Comparison of ENCODE assay signal across 35 cellular contexts in the genomic region with DNA sequence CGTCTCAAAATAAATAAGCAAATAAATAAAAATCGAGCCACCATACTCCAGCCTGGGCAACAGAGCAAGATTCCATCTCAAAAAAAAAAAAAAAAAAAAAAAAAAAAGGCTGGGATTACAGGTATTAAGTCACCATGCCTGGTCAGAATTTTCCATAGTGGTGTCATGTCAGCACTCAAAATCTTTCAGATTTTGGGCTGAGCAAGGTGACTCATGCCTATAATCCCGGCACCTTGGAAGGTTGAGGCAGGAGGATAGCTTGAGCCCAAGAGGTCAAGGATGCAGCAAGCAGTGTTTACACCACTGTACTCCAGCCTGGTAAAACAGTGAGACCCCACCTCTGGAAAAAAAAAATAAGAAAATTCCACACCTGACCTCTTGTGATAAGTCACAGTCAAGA. TPM values are rescaled to one million over a fixed set of nuclear protein-coding genes. Genes with fewer than 3 reads are reported as not detected.
DNase-seq lines count a peak whose midpoint lies in the region; ATAC-seq, FAIRE-seq and TF ChIP-seq lines count a peak whose summit lies in the region.
"Had no signal": no experiment of that assay in that cellular context is flagged by ENCODE, and none has a peak within 500 bp of the region (broad histone marks: within the 10 kb centered on the region; RNA-seq: fewer than 3 reads in every experiment).

No MANE protein-coding gene starts in this region.

- no peak overlapping the region for H4K8ac ChIP-seq in trophoblast cell (ENCODE audit: low read depth, low read length)

- TF ChIP-seq RAD21 in K562 (CRISPR knock-in tag; conservative IDR thresholded peaks at IDR 0.05 in 1 of 2, IDR thresholded peaks at IDR 0.05 in 1 of 2): no peak

- H3K4me1 ChIP-seq in HEK293 (ENCODE audit: control insufficient read depth, insufficient read depth, low read length): 0 out of 2 replicates have a peak, but pooled peaks cover 2% of the 10 kb centered on the region
- peaks cover 0 to 3% of the 10 kb centered on the region in 2 experiments; a peak in 3 of 5 replicates for H3K4me1 ChIP-seq in K562 (replicated peaks in 1 of 2; ENCODE audit: control insufficient read depth in 2 of 2, insufficient read depth in 2 of 2, low read length in 2 of 2)
- H3K4me1 ChIP-seq in trophoblast cell (ENCODE audit: control insufficient read depth in 1 of 2, insufficient read depth in 2 of 2, low read length in 2 of 2): no peaks in the 10 kb centered on the region
- H3K4me1 ChIP-seq: BE2C, BLaER1, Caco-2 had no signal

- ATAC-seq in K562: no peak
- no peak for ATAC-seq in GM19351 (IDR thresholded peaks at IDR 0.05; ENCODE audit: unreplicated experiment)
- no peak for ATAC-seq in HG03520 (IDR thresholded peaks at IDR 0.05; ENCODE audit: unreplicated experiment)
- ATAC-seq: A549; CD8-positive, alpha-beta T cell had no signal

- no peak overlapping the region for H3K9ac ChIP-seq in K562 (ENCODE audit: insufficient read depth in 1 of 2, low read depth in 2 of 2, low read length in 2 of 2)
- no peak overlapping the region for H3K9ac ChIP-seq in trophoblast cell (ENCODE audit: low read length)
- H3K9ac ChIP-seq: BLaER1; BLaER1 treated with 17β-estradiol and CSF1 and Interleukin-3, amounts not matched to agents 10 nM and 100 nM had no signal

- H3K9me1 ChIP-seq in K562 (ENCODE audit: control insufficient read depth, insufficient read depth, low read length): no peaks in the 10 kb centered on the region

- TF ChIP-seq CTCF in HEK293 (tag by site-specific recombination; IDR thresholded peaks at IDR 0.05) (no peak), K562 (IDR thresholded peaks at IDR 0.05 in 2 of 3, conservative IDR thresholded peaks at IDR 0.05 in 1 of 3; ENCODE audit: insufficient read depth in 2 of 3, low read depth in 1 of 3, low read length in 3 of 3) (no peak)

- no peak overlapping the region for H2BK5ac ChIP-seq in trophoblast cell (ENCODE audit: low read depth, low read length, poor library complexity)

- intact Hi-C loops in K562 (cut with micrococcal nuclease): no loop called here

- no peak overlapping the region for H3K4me2 ChIP-seq in K562 (ENCODE audit: insufficient read depth, low read length)
- H3K4me2 ChIP-seq in trophoblast cell (ENCODE audit: low read length): no peak overlapping the region
- H3K4me2 ChIP-seq: A549; BLaER1; BLaER1 treated with 17β-estradiol and CSF1 and Interleukin-3, amounts not matched to agents 10 nM and 100 nM had no signal

- H3K27me3 ChIP-seq in K562 (ENCODE audit: control insufficient read depth in 2 of 2, insufficient read depth in 2 of 2, low read length in 2 of 2): no peaks in the 10 kb centered on the region
- H3K27me3 ChIP-seq in trophoblast cell (ENCODE audit: insufficient read depth, low read length): no peaks in the 10 kb centered on the region
- H3K27me3 ChIP-seq: BE2C; BLaER1; BLaER1 treated with 17β-estradiol and CSF1 and Interleukin-3, amounts not matched to agents 10 nM and 100 nM had no signal

- H4K91ac ChIP-seq in trophoblast cell (ENCODE audit: low read depth, low read length): no peak overlapping the region

- H3K18ac ChIP-seq in trophoblast cell (ENCODE audit: low read length): no peak overlapping the region

- no peak overlapping the region for H2BK120ac ChIP-seq in trophoblast cell (ENCODE audit: insufficient read depth, low read length, poor library complexity)

- in situ Hi-C loops in K562 (cut with MboI): no loop called here

- FAIRE-seq in K562 (lab: Jason Lieb, UNC): no peak
- FAIRE-seq: A204.1, A549, D721Med had no signal

- H3K36me3 ChIP-seq in HEK293 (ENCODE audit: control insufficient read depth in 2 of 2, insufficient read depth in 1 of 2, low read length in 2 of 2) (no peaks in the 10 kb centered on the region), K562 (ENCODE audit: control insufficient read depth, insufficient read depth, low read length) (no peaks in the 10 kb centered on the region), trophoblast cell (ENCODE audit: control insufficient read depth in 1 of 2, insufficient read depth in 2 of 2, low read length in 2 of 2) (no peaks in the 10 kb centered on the region)
- H3K36me3 ChIP-seq: BE2C had no signal

- no peak overlapping the region for H2BK12ac ChIP-seq in trophoblast cell (ENCODE audit: low read length)

- H2AK5ac ChIP-seq in trophoblast cell (ENCODE audit: low read length): no peak overlapping the region

- no peak overlapping the region for H3K4ac ChIP-seq in trophoblast cell (ENCODE audit: low read depth, low read length)

- no TSS peak for BruUV-seq in K562 (replicated peaks; lab: Mats Ljungman, UMichigan)

- CTCF ChIA-PET in HEK293 (lab: Yijun Ruan, JAX) (interaction anchor here (0.7 kb wide), 1 partner anchor 11 kb away, joined by 3 read pairs; no protein-coding TSS in a partner anchor), K562 (lab: Yijun Ruan, JAX; ENCODE audit: low intra/inter-chr PET ratio) (no interaction called here)

- no peaks in the 10 kb centered on the region for H3K79me1 ChIP-seq in trophoblast cell (ENCODE audit: low read length)

- no peaks in the 10 kb centered on the region for H3K9me3 ChIP-seq in HEK293 (ENCODE audit: control insufficient read depth, insufficient read depth, low read depth, low read length)
- H3K9me3 ChIP-seq in K562 (replicated peaks; ENCODE audit: control insufficient read depth, insufficient read depth, low read depth, low read length): no peaks in the 10 kb centered on the region
- no peaks in the 10 kb centered on the region for H3K9me3 ChIP-seq in trophoblast cell (ENCODE audit: insufficient read depth, low read depth, low read length)
- H3K9me3 ChIP-seq: A549, BE2C, Caco-2 had no signal

- no peak overlapping the region for H3K27ac ChIP-seq in HEK293 (ENCODE audit: extremely low read depth, low read depth, low read length)
- H3K27ac ChIP-seq in K562 (ENCODE audit: extremely low read depth, low read depth, low read length): no peak overlapping the region
- no peak overlapping the region for H3K27ac ChIP-seq in trophoblast cell (ENCODE audit: low read depth, low read length)
- H3K27ac ChIP-seq: 22Rv1; A549; BLaER1; BLaER1 treated with 17β-estradiol and CSF1 and Interleukin-3, amounts not matched to agents 10 nM and 100 nM; C4-2B had no signal

- H3K79me2 ChIP-seq in K562 (ENCODE audit: control insufficient read depth, insufficient read depth, low read length) (peaks cover 8% of the 10 kb centered on the region; the same call in 1 of the 3 replicates), trophoblast cell (ENCODE audit: control insufficient read depth, insufficient read depth, low read length, poor library complexity) (no peaks in the 10 kb centered on the region)

- H3K4me3 ChIP-seq in HEK293 (ENCODE audit: low read depth, low read length) (no peak overlapping the region), K562 (no peak overlapping the region), trophoblast cell (ENCODE audit: low read depth, low read length) (no peak overlapping the region)
- H3K4me3 ChIP-seq: A549; BLaER1; BLaER1 treated with 17β-estradiol and CSF1 and Interleukin-3, amounts not matched to agents 10 nM and 100 nM had no signal

- H4K12ac ChIP-seq in trophoblast cell (ENCODE audit: low read depth, low read length): no peak overlapping the region

- TF ChIP-seq EP300 in K562 (IDR thresholded peaks at IDR 0.05; ENCODE audit: low read length): no peak

- H4K20me1 ChIP-seq in K562 (replicated peaks; ENCODE audit: control insufficient read depth, insufficient read depth, low read length): no peaks in the 10 kb centered on the region

- WGBS in K562 (ENCODE audit: insufficient coverage, low coverage, missing lambda C conversion rate): 71% methylated on average over 2 of the region's 3 CpGs
- WGBS in trophoblast cell (ENCODE audit: extremely low coverage, insufficient coverage, insufficient read length): no CpG with 5 or more reads among the region's 3 CpGs

- no peak for TF ChIP-seq POLR2A in K562 (conservative IDR thresholded peaks at IDR 0.05)

- no peak overlapping the region for H3K23ac ChIP-seq in trophoblast cell (ENCODE audit: low read length)

- H3K14ac ChIP-seq in trophoblast cell (ENCODE audit: low read length): no peak overlapping the region

- POLR2A ChIA-PET in HEK293 (lab: Yijun Ruan, JAX) (no interaction called here), K562 (lab: Yijun Ruan, JAX) (interaction anchor here (0.6 to 1.1 kb wide), 2 partner anchors 12 to 23 kb away, joined by 3 to 5 read pairs; no protein-coding TSS in a partner anchor)

- DNase-seq in M059J (ENCODE audit: low read depth): peak; percentile 14
- no peak for DNase-seq in K562 (ENCODE audit: extremely low read depth in 1 of 4, low spot score in 3 of 4)
- DNase-seq in trophoblast cell: peak; percentile 54 to 86
- DNase-seq in NCI-H1048 (lab: John Stamatoyannopoulos, UW): no peak
- no peak for DNase-seq in NCI-H2081 treated with DMSO at 0.1 percent for 48 hours (lab: John Stamatoyannopoulos, UW)
- DNase-seq: 8988T; ACHN; AML-193; BE2C; C1 segment of cervical spinal cord; Caco-2; Calu3; CD4-positive, alpha-beta memory T cell; CD4-positive, alpha-beta T cell; CD4-positive, CD25-positive, alpha-beta regulatory T cell; CD8-positive, alpha-beta memory T cell; CD8-positive, alpha-beta T cell; COR-L47; DMS 273 treated with DMSO at 0.1 percent for 48 hours; DMS153; DMS53; DMS79; DMS79 treated with DMSO at 0.1 percent for 48 hours; DND-41; EL had no signal

- no peak overlapping the region for H2AFZ ChIP-seq in K562 (ENCODE audit: low read depth, low read length)
- no peak overlapping the region for H2AFZ ChIP-seq in trophoblast cell (ENCODE audit: insufficient read depth, low read length, poor library complexity)

TF ChIP-seq in K562, 482 proteins besides CTCF, POLR2A, EP300 and RAD21 (continues in another document):
- no peak for TF ChIP-seq NUFIP1 (IDR thresholded peaks at IDR 0.05; ENCODE audit: partially characterized antibody)

RNA-seq across cellular contexts. Expression of a gene that starts 52.2 kb away (rescaled TPM):
- 6.5 and 9.9 TPM in 2 replicates for total RNA-seq in M059J (2014; rRNA removed; shearing (Covaris generic))
- 21.3 and 41.9 TPM in 2 replicates for total RNA-seq in K562 (2011; cell fraction: chromatin; rRNA removed; ENCODE audit: low replicate concordance)
- 11.3 and 12.9 TPM in 2 replicates for total RNA-seq in K562 (2011; cell fraction: nucleolus; rRNA removed)
- total RNA-seq in K562 (2011; cell fraction: nucleoplasm; rRNA removed): 24.6 and 38.2 TPM in 2 replicates
- total RNA-seq in K562 (2014; rRNA removed) (5.1 and 6.9 TPM in 2 replicates), K562 (2014; rRNA removed; fragmentation: Illumina TruSeq; extraction: Trizol) (8.6 and 11.7 TPM in 2 replicates), K562 (2015; rRNA removed; fragmentation: Illumina TruSeq; extraction: Trizol) (5.6 and 6.3 TPM in 2 replicates), K562 (2021) (13.6 and 15.1 TPM in 2 replicates)
- polyA plus RNA-seq in K562 (2011; rRNA removed) (9.4 and 10.4 TPM in 2 replicates), K562 (2014; fragmentation: Illumina TruSeq; extraction: Trizol) (6.2 and 6.3 TPM in 2 replicates), K562 (2014; fragmentation: Nextera tagmentation; extraction: Ambion mirVana) (1 to 10 TPM; 1.8 to 3.0 TPM), K562 (2014; rRNA removed) (4.5 and 4.7 TPM in 2 replicates)
- 7.3 and 7.9 TPM in 2 replicates for polyA plus RNA-seq in K562 (2011; cell fraction: cytosol; rRNA removed)
- polyA plus RNA-seq in K562 (2011; cell fraction: nucleus; rRNA removed): 9.1 and 10.9 TPM in 2 replicates
- 4.6 and 6.6 TPM in 2 replicates for polyA plus RNA-seq in K562 (2012)
- polyA minus RNA-seq in K562 (2011; rRNA and poly(A)+ RNA removed): 18.0 and 22.0 TPM in 2 replicates
- 10.3 and 10.8 TPM in 2 replicates for polyA minus RNA-seq in K562 (2011; cell fraction: cytosol; rRNA and poly(A)+ RNA removed)
- 3.2 and 5.2 TPM in 2 replicates for polyA minus RNA-seq in K562 (2011; cell fraction: nucleus; rRNA and poly(A)+ RNA removed)
- polyA plus RNA-seq in trophoblast cell (2013): 5.7 and 5.8 TPM in 2 replicates

Comparison
In these comparisons a context has a peak if more than half of its experiments do, and no peak if none do; other contexts are left out.
1. DNase-seq: peak in M059J (single experiment) and trophoblast cell (2 of 2); none in K562 (0 of 4), NCI-H1048 (single experiment) and NCI-H2081 treated with DMSO at 0.1 percent for 48 hours (single experiment).